Comparison of ENCODE assay signal across 17 cellular contexts in the genomic region with DNA sequence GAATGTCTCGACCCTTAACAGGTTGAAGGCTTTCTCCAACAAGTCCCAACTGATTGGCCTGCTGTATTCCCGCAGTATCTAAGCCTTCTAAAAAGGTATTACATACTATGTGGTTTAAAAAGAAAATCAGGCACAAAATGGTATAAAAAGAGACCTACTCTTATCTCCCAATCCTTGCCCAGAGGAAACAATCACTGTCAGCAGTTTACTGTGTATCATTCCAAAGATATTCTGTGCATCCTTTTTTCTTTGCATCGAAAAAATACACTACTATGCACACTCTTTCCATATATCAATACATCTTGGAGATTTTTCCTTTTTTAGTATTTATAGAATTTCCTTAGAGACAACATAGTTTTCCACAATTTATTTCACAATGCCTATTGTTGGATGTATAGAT.
A peak's percentile ranks its signal among the peaks of the same experiment; 100 is the strongest.
DNase-seq lines count a peak whose midpoint lies in the region; ATAC-seq, FAIRE-seq and TF ChIP-seq lines count a peak whose summit lies in the region.
"Had no signal": no experiment of that assay in that cellular context is flagged by ENCODE, and none has a peak within 500 bp of the region (broad histone marks: within the 10 kb centered on the region; RNA-seq: fewer than 3 reads in every experiment).

No MANE protein-coding gene starts in this region.

- H4K5ac ChIP-seq in IMR-90 (ENCODE audit: low read depth, low read length) = peak overlapping the region; percentile 72; the same call in 1 of the 2 replicates

- peak overlapping the region; percentile 68 for H3K4ac ChIP-seq in IMR-90 (ENCODE audit: low read depth, low read length)

- H2AFZ ChIP-seq in IMR-90 (replicated peaks; ENCODE audit: low read length, poor library complexity) (no peak overlapping the region), GM12878 (ENCODE audit: control insufficient read depth, low read depth, low read length) (no peak overlapping the region)
- H2AFZ ChIP-seq: GM23338 had no signal

- peak overlapping the region; percentile 81; the same call in 1 of the 2 replicates for H2AK5ac ChIP-seq in IMR-90 (ENCODE audit: low read depth, low read length)

- RAD21 ChIA-PET in GM12878 (lab: Charles Lee; ENCODE audit: unreplicated experiment) = no interaction called here

- H3K79me2 ChIP-seq in GM12878 (ENCODE audit: control insufficient read depth, insufficient read depth, low read length) = no peaks in the 10 kb centered on the region

- H3K14ac ChIP-seq in IMR-90 (replicated peaks; ENCODE audit: low read depth, low read length) = no peak overlapping the region

- peak overlapping the region; percentile 61; the same call in 1 of the 2 replicates for H2BK20ac ChIP-seq in IMR-90 (ENCODE audit: low read depth, low read length)

- H3K4me1 ChIP-seq in BLaER1 (peaks cover 50% of the 10 kb centered on the region), IMR-90 (ENCODE audit: control insufficient read depth, insufficient read depth, low read length) (peaks cover 28% of the 10 kb centered on the region), GM12878 (ENCODE audit: control insufficient read depth, insufficient read depth, low read length) (peaks cover 9% of the 10 kb centered on the region), tibial artery (peaks cover 0 to 34% (median 13%) of the 10 kb centered on the region in 4 donors)
- H3K4me1 ChIP-seq: Caco-2 had no signal

- DNase-seq in IMR-90 (no peak), GM12878 (ENCODE audit: low read depth, low spot score) (no peak), tibial artery (no peak), AG08395 (ENCODE audit: low spot score) (no peak)
- DNase-seq: Caco-2; CD4-positive, CD25-positive, alpha-beta regulatory T cell; CD8-positive, alpha-beta T cell; DMS153; DND-41; HFFc6 had no signal

- intact Hi-C loops in IMR-90 (cut with micrococcal nuclease) = no loop called here
- intact Hi-C loops in GM12878 (cut with micrococcal nuclease; ENCODE audit: unreplicated experiment) = no loop called here
- intact Hi-C loops in tibial artery (cut with DNase I; ENCODE audit: low total_unique reads) = no loop called here

- H4K20me1 ChIP-seq in BLaER1 (no peaks in the 10 kb centered on the region), IMR-90 (ENCODE audit: insufficient read depth, low read length) (no peaks in the 10 kb centered on the region), GM12878 (ENCODE audit: control insufficient read depth, insufficient read depth) (no peaks in the 10 kb centered on the region)

- no peak for FAIRE-seq in GM12878 (lab: Jason Lieb, UNC)
- FAIRE-seq: G401.6 had no signal

- peak overlapping the region; percentile 29; the same call in 1 of the 2 replicates for H3K23ac ChIP-seq in IMR-90 (ENCODE audit: low read depth, low read length)

- H3K4me2 ChIP-seq in BLaER1 (peak overlapping the region; percentile 68; the same call in 1 of the 2 replicates), IMR-90 (ENCODE audit: low read depth, low read length) (no peak overlapping the region), GM12878 (ENCODE audit: control insufficient read depth, insufficient read depth) (0 out of 2 replicates have a peak overlapping the region, but pooled peaks have one; percentile 2)
- H3K4me2 ChIP-seq: GM23338 had no signal

- no peak overlapping the region for H3K56ac ChIP-seq in IMR-90 (ENCODE audit: extremely low read depth, insufficient read depth, low read length)

- H2AK9ac ChIP-seq in IMR-90 (replicated peaks; ENCODE audit: low read depth, low read length, poor library complexity) = no peak overlapping the region

- H3K79me1 ChIP-seq in IMR-90 (ENCODE audit: low read depth in 1 of 2, low read length in 2 of 2) = peaks cover 0 to 8% of the 10 kb centered on the region in 2 experiments; a peak in 2 of 4 replicates

- BruUV-seq in IMR-90 (replicated peaks; lab: Mats Ljungman, UMichigan) = no TSS peak
- BruUV-seq in GM12878 (replicated peaks; lab: Mats Ljungman, UMichigan) = no TSS peak

- TF ChIP-seq RAD21 in IMR-90 (IDR thresholded peaks at IDR 0.05; ENCODE audit: low read length) = no peak
- TF ChIP-seq RAD21 in GM12878 (IDR thresholded peaks at IDR 0.05; ENCODE audit: insufficient read depth, low read depth, low read length) = no peak

- peaks cover 11% of the 10 kb centered on the region for H3K9me3 ChIP-seq in BLaER1
- H3K9me3 ChIP-seq in IMR-90 (ENCODE audit: control insufficient read depth, insufficient read depth, low read length) = no peaks in the 10 kb centered on the region
- H3K9me3 ChIP-seq in GM12878 (replicated peaks; ENCODE audit: control insufficient read depth, insufficient read depth, low read length) = no peaks in the 10 kb centered on the region; the same call in 2 of the 3 replicates
- H3K9me3 ChIP-seq in tibial artery = no peaks in the 10 kb centered on the region
- H3K9me3 ChIP-seq: Caco-2, HAP-1 had no signal

- peak overlapping the region; percentile 69; the same call in 1 of the 2 replicates for H3K18ac ChIP-seq in IMR-90 (ENCODE audit: low read depth, low read length)

- no peak overlapping the region; the same call in 1 of the 2 replicates for H4K91ac ChIP-seq in IMR-90 (ENCODE audit: insufficient read depth, low read depth, low read length)

- no peak for TF ChIP-seq EP300 in GM12878 (IDR thresholded peaks at IDR 0.05; ENCODE audit: borderline replicate concordance in 1 of 2, control insufficient read depth in 1 of 2, low read depth in 2 of 2, low read length in 2 of 2)

- CTCF ChIA-PET in IMR-90 (lab: Yijun Ruan, JAX) (no interaction called here), GM12878 (lab: Yijun Ruan, JAX) (no interaction called here)

- H3K27ac ChIP-seq in BLaER1 = no peak overlapping the region
- H3K27ac ChIP-seq in IMR-90 (ENCODE audit: insufficient read depth, low read length) = peak overlapping the region; percentile 24; the same call in 1 of the 2 replicates
- no peak overlapping the region for H3K27ac ChIP-seq in GM12878 (ENCODE audit: control insufficient read depth, insufficient read depth)
- peak overlapping the region; percentile 52 to 66 for H3K27ac ChIP-seq in tibial artery
- H3K27ac ChIP-seq: C4-2B had no signal

- in situ Hi-C loops in IMR-90 (cut with MboI; ENCODE audit: low sequenced_read_pairs) = no loop called here
- in situ Hi-C loops in GM12878 (cut with MboI) = no loop called here

- H2BK5ac ChIP-seq in IMR-90 (ENCODE audit: low read depth, low read length, poor library complexity, severe bottlenecking) = peak overlapping the region; percentile 24

- TF ChIP-seq POLR2A in IMR-90 (IDR thresholded peaks at IDR 0.05; ENCODE audit: low read depth, low read length) (no peak), GM12878 (IDR thresholded peaks at IDR 0.05; ENCODE audit: low read depth, low read length) (no peak)

- H4K8ac ChIP-seq in IMR-90 (ENCODE audit: low read depth in 2 of 2, low read length in 2 of 2) = peak overlapping the region in 1 of 2 experiments; percentile 6; a peak in 1 of 4 replicates

- H2BK120ac ChIP-seq in IMR-90 (ENCODE audit: low read depth, low read length) = peak overlapping the region; percentile 72; the same call in 1 of the 2 replicates

- H3K9me1 ChIP-seq in IMR-90 (ENCODE audit: insufficient read depth, low read length) = peaks cover 17% of the 10 kb centered on the region

- WGBS in IMR-90 (ENCODE audit: extremely low coverage in 2 of 2, insufficient read length in 1 of 2), 2 experiments = no CpG with 5 or more reads among the region's 3 CpGs
- 49% methylated on average over 3 of the region's 3 CpGs for WGBS in GM12878 (ENCODE audit: insufficient coverage, insufficient replicate concordance, low lambda C conversion rate, missing lambda C conversion rate)

- H2BK15ac ChIP-seq in IMR-90 (ENCODE audit: low read depth, low read length) = peak overlapping the region; percentile 80; the same call in 2 of the 3 replicates

- H3K9ac ChIP-seq in BLaER1 (no peak overlapping the region), IMR-90 (ENCODE audit: low read depth, low read length) (no peak overlapping the region), GM12878 (ENCODE audit: control insufficient read depth, insufficient read depth, low read length) (no peak overlapping the region)

- no peaks in the 10 kb centered on the region for H3K27me3 ChIP-seq in BLaER1
- H3K27me3 ChIP-seq in IMR-90 (ENCODE audit: control insufficient read depth, insufficient read depth, low read length) = no peaks in the 10 kb centered on the region
- H3K27me3 ChIP-seq in GM12878 (replicated peaks in 1 of 2; ENCODE audit: control insufficient read depth in 2 of 2, insufficient read depth in 2 of 2, low read length in 1 of 2) = no peaks in the 10 kb centered on the region
- H3K27me3 ChIP-seq in tibial artery = no peaks in the 10 kb centered on the region

- SMC1A ChIA-PET in GM12878 (lab: Charles Lee; ENCODE audit: uncharacterized antibody, unreplicated experiment) = interaction anchor here (1.2 kb wide), 1 partner anchor 15 kb away, joined by 3 read pairs; no protein-coding TSS in a partner anchor

- dilution Hi-C loops in IMR-90 (cut with HindIII; ENCODE audit: low sequenced_read_pairs, unreplicated experiment) = no loop called here

- TF ChIP-seq CTCF in IMR-90 (conservative IDR thresholded peaks at IDR 0.05; ENCODE audit: low read depth, low read length) (no peak), GM12878 (IDR thresholded peaks at IDR 0.05 in 2 of 3, conservative IDR thresholded peaks at IDR 0.05 in 1 of 3; ENCODE audit: control insufficient read depth in 2 of 3, extremely low read depth in 1 of 3, insufficient read depth in 1 of 3, low read depth in 3 of 3, low read length in 3 of 3) (no peak), tibial artery (IDR thresholded peaks at IDR 0.05) (no peak)

- no peak for ATAC-seq in IMR-90 (ENCODE audit: low read depth)
- ATAC-seq in GM12878 = no peak
- ATAC-seq in HG02938 (IDR thresholded peaks at IDR 0.05; ENCODE audit: unreplicated experiment) = no peak
- no peak for ATAC-seq in HG03457 (IDR thresholded peaks at IDR 0.05; ENCODE audit: unreplicated experiment)
- ATAC-seq: CD8-positive, alpha-beta T cell; GM23338 had no signal

- POLR2A ChIA-PET in IMR-90 (lab: Charles Lee; ENCODE audit: unreplicated experiment) = no interaction called here
- POLR2A ChIA-PET in GM12878 (lab: Charles Lee) = no interaction called here

- H3K36me3 ChIP-seq in BLaER1 = no peaks in the 10 kb centered on the region
- no peaks in the 10 kb centered on the region for H3K36me3 ChIP-seq in IMR-90 (ENCODE audit: control insufficient read depth, insufficient read depth, low read length)
- no peaks in the 10 kb centered on the region for H3K36me3 ChIP-seq in GM12878 (ENCODE audit: control insufficient read depth in 2 of 2, insufficient read depth in 2 of 2, low read length in 1 of 2)
- H3K36me3 ChIP-seq in tibial artery = no peaks in the 10 kb centered on the region
- H3K36me3 ChIP-seq: HAP-1 had no signal

- no peak overlapping the region for H3K4me3 ChIP-seq in BLaER1
- H3K4me3 ChIP-seq in IMR-90 (ENCODE audit: insufficient read depth, low read depth, low read length) = no peak overlapping the region
- H3K4me3 ChIP-seq in GM12878 = no peak overlapping the region
- H3K4me3 ChIP-seq in tibial artery = no peak overlapping the region
- H3K4me3 ChIP-seq: GM23338, HAP-1 had no signal

TF ChIP-seq in IMR-90, 13 proteins besides CTCF, POLR2A, EP300 and RAD21 (continues in another document):
- no peak for TF ChIP-seq NFE2L2 (IDR thresholded peaks at IDR 0.05; ENCODE audit: low read depth, low read length)
- peak; percentile 24; the same call in 1 of the 2 replicates for TF ChIP-seq MAFK (IDR thresholded peaks at IDR 0.05; ENCODE audit: low read depth, low read length)

TF ChIP-seq in GM12878, 131 proteins besides CTCF, POLR2A, EP300 and RAD21 (continues in another document):
- TF ChIP-seq NFXL1 (IDR thresholded peaks at IDR 0.05; ENCODE audit: borderline replicate concordance) = peak; percentile 4; the same call in 1 of the 2 replicates
- no peak for TF ChIP-seq RBBP5 (conservative IDR thresholded peaks at IDR 0.05)

Comparison
In these comparisons a context has a peak if more than half of its experiments do, and no peak if none do; other contexts are left out.
1. H3K27ac ChIP-seq: peak in IMR-90 (single experiment) and tibial artery (2 of 2); none in BLaER1 (single experiment) and GM12878 (single experiment).